Comparison of ENCODE assay signal across 1 cellular context in the genomic region with DNA sequence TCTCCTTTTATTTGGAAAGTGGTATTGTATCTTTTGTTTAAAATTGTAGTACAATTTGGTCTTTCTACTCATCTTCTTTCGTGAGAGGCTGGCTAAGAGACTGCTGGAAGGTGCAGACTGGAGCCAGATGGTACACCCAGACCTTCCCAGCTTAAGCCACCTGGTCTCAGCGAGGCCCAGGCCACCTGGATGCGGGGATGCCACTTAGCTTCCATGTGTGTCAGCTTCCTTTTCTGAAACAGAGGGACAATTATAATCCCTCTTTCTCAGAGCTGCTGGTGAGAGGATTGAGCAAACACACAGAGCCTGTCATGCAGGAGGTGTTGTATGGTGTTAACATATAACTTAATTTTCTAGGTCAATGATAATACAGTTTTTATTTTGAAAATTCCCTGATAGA.
TF ChIP-seq lines count a peak whose summit lies in the region.

No MANE protein-coding gene starts in this region.

TF ChIP-seq in GM23338, 12 proteins besides CTCF, POLR2A, EP300 and RAD21 (continued from another document):
- TF ChIP-seq, protein P1, sequence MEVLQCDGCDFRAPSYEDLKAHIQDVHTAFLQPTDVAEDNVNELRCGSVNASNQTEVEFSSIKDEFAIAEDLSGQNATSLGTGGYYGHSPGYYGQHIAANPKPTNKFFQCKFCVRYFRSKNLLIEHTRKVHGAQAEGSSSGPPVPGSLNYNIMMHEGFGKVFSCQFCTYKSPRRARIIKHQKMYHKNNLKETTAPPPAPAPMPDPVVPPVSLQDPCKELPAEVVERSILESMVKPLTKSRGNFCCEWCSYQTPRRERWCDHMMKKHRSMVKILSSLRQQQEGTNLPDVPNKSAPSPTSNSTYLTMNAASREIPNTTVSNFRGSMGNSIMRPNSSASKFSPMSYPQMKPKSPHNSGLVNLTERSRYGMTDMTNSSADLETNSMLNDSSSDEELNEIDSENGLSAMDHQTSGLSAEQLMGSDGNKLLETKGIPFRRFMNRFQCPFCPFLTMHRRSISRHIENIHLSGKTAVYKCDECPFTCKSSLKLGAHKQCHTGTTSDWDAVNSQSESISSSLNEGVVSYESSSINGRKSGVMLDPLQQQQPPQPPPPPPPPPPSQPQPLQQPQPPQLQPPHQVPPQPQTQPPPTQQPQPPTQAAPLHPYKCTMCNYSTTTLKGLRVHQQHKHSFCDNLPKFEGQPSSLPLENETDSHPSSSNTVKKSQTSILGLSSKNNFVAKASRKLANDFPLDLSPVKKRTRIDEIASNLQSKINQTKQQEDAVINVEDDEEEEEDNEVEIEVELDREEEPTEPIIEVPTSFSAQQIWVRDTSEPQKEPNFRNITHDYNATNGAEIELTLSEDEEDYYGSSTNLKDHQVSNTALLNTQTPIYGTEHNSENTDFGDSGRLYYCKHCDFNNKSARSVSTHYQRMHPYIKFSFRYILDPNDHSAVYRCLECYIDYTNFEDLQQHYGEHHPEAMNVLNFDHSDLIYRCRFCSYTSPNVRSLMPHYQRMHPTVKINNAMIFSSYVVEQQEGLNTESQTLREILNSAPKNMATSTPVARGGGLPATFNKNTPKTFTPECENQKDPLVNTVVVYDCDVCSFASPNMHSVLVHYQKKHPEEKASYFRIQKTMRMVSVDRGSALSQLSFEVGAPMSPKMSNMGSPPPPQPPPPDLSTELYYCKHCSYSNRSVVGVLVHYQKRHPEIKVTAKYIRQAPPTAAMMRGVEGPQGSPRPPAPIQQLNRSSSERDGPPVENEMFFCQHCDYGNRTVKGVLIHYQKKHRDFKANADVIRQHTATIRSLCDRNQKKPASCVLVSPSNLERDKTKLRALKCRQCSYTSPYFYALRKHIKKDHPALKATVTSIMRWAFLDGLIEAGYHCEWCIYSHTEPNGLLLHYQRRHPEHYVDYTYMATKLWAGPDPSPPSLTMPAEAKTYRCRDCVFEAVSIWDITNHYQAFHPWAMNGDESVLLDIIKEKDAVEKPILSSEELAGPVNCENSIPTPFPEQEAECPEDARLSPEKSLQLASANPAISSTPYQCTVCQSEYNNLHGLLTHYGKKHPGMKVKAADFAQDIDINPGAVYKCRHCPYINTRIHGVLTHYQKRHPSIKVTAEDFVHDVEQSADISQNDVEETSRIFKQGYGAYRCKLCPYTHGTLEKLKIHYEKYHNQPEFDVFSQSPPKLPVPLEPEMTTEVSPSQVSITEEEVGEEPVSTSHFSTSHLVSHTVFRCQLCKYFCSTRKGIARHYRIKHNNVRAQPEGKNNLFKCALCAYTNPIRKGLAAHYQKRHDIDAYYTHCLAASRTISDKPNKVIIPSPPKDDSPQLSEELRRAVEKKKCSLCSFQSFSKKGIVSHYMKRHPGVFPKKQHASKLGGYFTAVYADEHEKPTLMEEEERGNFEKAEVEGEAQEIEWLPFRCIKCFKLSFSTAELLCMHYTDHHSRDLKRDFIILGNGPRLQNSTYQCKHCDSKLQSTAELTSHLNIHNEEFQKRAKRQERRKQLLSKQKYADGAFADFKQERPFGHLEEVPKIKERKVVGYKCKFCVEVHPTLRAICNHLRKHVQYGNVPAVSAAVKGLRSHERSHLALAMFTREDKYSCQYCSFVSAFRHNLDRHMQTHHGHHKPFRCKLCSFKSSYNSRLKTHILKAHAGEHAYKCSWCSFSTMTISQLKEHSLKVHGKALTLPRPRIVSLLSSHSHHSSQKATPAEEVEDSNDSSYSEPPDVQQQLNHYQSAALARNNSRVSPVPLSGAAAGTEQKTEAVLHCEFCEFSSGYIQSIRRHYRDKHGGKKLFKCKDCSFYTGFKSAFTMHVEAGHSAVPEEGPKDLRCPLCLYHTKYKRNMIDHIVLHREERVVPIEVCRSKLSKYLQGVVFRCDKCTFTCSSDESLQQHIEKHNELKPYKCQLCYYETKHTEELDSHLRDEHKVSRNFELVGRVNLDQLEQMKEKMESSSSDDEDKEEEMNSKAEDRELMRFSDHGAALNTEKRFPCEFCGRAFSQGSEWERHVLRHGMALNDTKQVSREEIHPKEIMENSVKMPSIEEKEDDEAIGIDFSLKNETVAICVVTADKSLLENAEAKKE (CRISPR knock-in tag; IDR thresholded peaks at IDR 0.05), result no peak
- TF ChIP-seq EZH2phosphoT487 (IDR thresholded peaks at IDR 0.05; ENCODE audit: unreplicated experiment) (no peak), JUNB (IDR thresholded peaks at IDR 0.05; ENCODE audit: unreplicated experiment) (no peak), EZH2 (IDR thresholded peaks at IDR 0.05; ENCODE audit: low read depth, unreplicated experiment) (no peak), ZNF114 (CRISPR knock-in tag; IDR thresholded peaks at IDR 0.05) (no peak)
